In the genomic region with DNA sequence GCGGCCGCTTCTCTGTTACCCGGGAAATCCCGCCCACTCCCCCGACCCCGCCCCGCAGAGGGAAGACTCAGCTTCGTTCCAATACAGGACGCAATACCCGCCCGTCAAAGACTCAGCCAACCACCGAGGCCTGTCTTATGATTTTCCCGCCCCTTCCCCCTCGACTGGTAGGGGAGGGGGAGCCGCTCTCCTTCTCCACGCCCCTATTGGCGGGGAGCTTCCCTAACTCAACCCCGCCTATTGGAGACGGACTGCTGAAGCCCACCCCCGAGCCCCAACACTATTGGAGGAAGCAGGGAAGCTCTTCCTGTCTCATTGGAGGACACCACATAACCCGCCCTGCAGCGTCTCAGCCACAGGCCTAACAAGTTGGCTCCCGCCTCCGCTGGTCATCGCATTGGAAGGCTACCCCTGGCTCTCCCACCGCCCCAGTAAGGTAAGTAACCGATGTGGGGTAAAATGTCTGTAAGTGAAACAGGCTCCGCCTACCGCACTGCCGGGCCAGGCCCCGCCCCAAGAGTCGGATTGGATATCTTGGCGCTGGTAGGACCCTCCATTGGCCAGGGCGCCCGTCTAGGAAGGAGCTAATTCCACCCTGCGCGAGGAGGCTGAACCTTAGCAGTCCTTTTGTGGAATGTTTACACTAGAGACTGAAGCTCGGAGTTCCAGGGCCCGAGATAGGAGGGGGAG, we compare ENCODE assay signal across 1 cellular context.
TF ChIP-seq lines count a peak whose summit lies in the region.

A gene (minus strand): TSS at position 17 of the 690 bp plus-strand sequence. CDS start 21,315 bp downstream, outside the sequence.

TF ChIP-seq in HepG2, 621 proteins besides CTCF, POLR2A, EP300 and RAD21 (continued from another document and continues in another):
- TF ChIP-seq MAZ (IDR thresholded peaks at IDR 0.05; ENCODE audit: borderline replicate concordance, low read depth, low read length): peak; percentile 89; the same call in 1 of the 2 replicates
- 0 out of 2 replicates have a peak, but pooled peaks have one; percentile 41 for TF ChIP-seq MAZ (CRISPR knock-in tag; IDR thresholded peaks at IDR 0.05; ENCODE audit: low read depth)
- TF ChIP-seq, protein P1, sequence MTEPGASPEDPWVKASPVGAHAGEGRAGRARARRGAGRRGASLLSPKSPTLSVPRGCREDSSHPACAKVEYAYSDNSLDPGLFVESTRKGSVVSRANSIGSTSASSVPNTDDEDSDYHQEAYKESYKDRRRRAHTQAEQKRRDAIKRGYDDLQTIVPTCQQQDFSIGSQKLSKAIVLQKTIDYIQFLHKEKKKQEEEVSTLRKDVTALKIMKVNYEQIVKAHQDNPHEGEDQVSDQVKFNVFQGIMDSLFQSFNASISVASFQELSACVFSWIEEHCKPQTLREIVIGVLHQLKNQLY (CRISPR knock-in tag; IDR thresholded peaks at IDR 0.05): 0 out of 2 replicates have a peak, but pooled peaks have one; percentile 10
- peak; percentile 73; the same call in 1 of the 2 replicates for TF ChIP-seq ATF1 (CRISPR knock-in tag; IDR thresholded peaks at IDR 0.05)
- no peak for TF ChIP-seq ZNF879 (CRISPR knock-in tag; IDR thresholded peaks at IDR 0.05)
- no peak for TF ChIP-seq AGO1 (IDR thresholded peaks at IDR 0.05; ENCODE audit: low read depth, low read length, poor library complexity, severe bottlenecking)
- no peak for TF ChIP-seq ZNF430 (CRISPR knock-in tag; IDR thresholded peaks at IDR 0.05)
- TF ChIP-seq ZNF3 (CRISPR knock-in tag; IDR thresholded peaks at IDR 0.05): no peak
- TF ChIP-seq RXRA (CRISPR knock-in tag; IDR thresholded peaks at IDR 0.05): no peak
- TF ChIP-seq ZNF562 (CRISPR knock-in tag; IDR thresholded peaks at IDR 0.05; ENCODE audit: borderline replicate concordance): no peak
- peak; percentile 26; the same call in 1 of the 2 replicates for TF ChIP-seq HOXA3 (CRISPR knock-in tag; IDR thresholded peaks at IDR 0.05)
- TF ChIP-seq, protein P2, sequence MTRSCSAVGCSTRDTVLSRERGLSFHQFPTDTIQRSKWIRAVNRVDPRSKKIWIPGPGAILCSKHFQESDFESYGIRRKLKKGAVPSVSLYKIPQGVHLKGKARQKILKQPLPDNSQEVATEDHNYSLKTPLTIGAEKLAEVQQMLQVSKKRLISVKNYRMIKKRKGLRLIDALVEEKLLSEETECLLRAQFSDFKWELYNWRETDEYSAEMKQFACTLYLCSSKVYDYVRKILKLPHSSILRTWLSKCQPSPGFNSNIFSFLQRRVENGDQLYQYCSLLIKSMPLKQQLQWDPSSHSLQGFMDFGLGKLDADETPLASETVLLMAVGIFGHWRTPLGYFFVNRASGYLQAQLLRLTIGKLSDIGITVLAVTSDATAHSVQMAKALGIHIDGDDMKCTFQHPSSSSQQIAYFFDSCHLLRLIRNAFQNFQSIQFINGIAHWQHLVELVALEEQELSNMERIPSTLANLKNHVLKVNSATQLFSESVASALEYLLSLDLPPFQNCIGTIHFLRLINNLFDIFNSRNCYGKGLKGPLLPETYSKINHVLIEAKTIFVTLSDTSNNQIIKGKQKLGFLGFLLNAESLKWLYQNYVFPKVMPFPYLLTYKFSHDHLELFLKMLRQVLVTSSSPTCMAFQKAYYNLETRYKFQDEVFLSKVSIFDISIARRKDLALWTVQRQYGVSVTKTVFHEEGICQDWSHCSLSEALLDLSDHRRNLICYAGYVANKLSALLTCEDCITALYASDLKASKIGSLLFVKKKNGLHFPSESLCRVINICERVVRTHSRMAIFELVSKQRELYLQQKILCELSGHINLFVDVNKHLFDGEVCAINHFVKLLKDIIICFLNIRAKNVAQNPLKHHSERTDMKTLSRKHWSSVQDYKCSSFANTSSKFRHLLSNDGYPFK (CRISPR knock-in tag; IDR thresholded peaks at IDR 0.05; ENCODE audit: borderline replicate concordance): peak; percentile 49; the same call in 1 of the 2 replicates
- TF ChIP-seq ZFP1 (CRISPR knock-in tag; IDR thresholded peaks at IDR 0.05): no peak
- TF ChIP-seq, protein P3, sequence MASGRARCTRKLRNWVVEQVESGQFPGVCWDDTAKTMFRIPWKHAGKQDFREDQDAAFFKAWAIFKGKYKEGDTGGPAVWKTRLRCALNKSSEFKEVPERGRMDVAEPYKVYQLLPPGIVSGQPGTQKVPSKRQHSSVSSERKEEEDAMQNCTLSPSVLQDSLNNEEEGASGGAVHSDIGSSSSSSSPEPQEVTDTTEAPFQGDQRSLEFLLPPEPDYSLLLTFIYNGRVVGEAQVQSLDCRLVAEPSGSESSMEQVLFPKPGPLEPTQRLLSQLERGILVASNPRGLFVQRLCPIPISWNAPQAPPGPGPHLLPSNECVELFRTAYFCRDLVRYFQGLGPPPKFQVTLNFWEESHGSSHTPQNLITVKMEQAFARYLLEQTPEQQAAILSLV (CRISPR knock-in tag; IDR thresholded peaks at IDR 0.05; ENCODE audit: borderline replicate concordance): 0 out of 2 replicates have a peak, but pooled peaks have one; percentile 37
- 0 out of 2 replicates have a peak, but pooled peaks have one; percentile 26 for TF ChIP-seq BORCS8-MEF2B (CRISPR knock-in tag; IDR thresholded peaks at IDR 0.05)
- no peak for TF ChIP-seq ZNF367 (CRISPR knock-in tag; IDR thresholded peaks at IDR 0.05; ENCODE audit: borderline replicate concordance)
- TF ChIP-seq PPARG (CRISPR knock-in tag; conservative IDR thresholded peaks at IDR 0.05): 0 out of 2 replicates have a peak, but pooled peaks have one; percentile 7
- no peak for TF ChIP-seq XRCC5 (optimal IDR thresholded peaks at IDR 0.05; ENCODE audit: low read length)
- TF ChIP-seq, protein P4, sequence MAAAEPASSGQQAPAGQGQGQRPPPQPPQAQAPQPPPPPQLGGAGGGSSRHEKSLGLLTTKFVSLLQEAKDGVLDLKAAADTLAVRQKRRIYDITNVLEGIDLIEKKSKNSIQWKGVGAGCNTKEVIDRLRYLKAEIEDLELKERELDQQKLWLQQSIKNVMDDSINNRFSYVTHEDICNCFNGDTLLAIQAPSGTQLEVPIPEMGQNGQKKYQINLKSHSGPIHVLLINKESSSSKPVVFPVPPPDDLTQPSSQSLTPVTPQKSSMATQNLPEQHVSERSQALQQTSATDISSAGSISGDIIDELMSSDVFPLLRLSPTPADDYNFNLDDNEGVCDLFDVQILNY (CRISPR knock-in tag; conservative IDR thresholded peaks at IDR 0.05): peak; percentile 38; the same call in 1 of the 2 replicates
- TF ChIP-seq ZNF34 (CRISPR knock-in tag; IDR thresholded peaks at IDR 0.05; ENCODE audit: borderline replicate concordance): no peak
- no peak for TF ChIP-seq NR2F2 (IDR thresholded peaks at IDR 0.05; ENCODE audit: borderline replicate concordance, low read depth)
- TF ChIP-seq ZSCAN30 (CRISPR knock-in tag; IDR thresholded peaks at IDR 0.05): peak; percentile 63; the same call in 1 of the 2 replicates
- TF ChIP-seq, protein P5, sequence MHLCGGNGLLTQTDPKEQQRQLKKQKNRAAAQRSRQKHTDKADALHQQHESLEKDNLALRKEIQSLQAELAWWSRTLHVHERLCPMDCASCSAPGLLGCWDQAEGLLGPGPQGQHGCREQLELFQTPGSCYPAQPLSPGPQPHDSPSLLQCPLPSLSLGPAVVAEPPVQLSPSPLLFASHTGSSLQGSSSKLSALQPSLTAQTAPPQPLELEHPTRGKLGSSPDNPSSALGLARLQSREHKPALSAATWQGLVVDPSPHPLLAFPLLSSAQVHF (CRISPR knock-in tag; IDR thresholded peaks at IDR 0.05): no peak
- TF ChIP-seq KDM5B (CRISPR knock-in tag; IDR thresholded peaks at IDR 0.05; ENCODE audit: borderline replicate concordance): 0 out of 2 replicates have a peak, but pooled peaks have one; percentile 34
- no peak for TF ChIP-seq FOXK2 (IDR thresholded peaks at IDR 0.05)
- TF ChIP-seq, protein P6, sequence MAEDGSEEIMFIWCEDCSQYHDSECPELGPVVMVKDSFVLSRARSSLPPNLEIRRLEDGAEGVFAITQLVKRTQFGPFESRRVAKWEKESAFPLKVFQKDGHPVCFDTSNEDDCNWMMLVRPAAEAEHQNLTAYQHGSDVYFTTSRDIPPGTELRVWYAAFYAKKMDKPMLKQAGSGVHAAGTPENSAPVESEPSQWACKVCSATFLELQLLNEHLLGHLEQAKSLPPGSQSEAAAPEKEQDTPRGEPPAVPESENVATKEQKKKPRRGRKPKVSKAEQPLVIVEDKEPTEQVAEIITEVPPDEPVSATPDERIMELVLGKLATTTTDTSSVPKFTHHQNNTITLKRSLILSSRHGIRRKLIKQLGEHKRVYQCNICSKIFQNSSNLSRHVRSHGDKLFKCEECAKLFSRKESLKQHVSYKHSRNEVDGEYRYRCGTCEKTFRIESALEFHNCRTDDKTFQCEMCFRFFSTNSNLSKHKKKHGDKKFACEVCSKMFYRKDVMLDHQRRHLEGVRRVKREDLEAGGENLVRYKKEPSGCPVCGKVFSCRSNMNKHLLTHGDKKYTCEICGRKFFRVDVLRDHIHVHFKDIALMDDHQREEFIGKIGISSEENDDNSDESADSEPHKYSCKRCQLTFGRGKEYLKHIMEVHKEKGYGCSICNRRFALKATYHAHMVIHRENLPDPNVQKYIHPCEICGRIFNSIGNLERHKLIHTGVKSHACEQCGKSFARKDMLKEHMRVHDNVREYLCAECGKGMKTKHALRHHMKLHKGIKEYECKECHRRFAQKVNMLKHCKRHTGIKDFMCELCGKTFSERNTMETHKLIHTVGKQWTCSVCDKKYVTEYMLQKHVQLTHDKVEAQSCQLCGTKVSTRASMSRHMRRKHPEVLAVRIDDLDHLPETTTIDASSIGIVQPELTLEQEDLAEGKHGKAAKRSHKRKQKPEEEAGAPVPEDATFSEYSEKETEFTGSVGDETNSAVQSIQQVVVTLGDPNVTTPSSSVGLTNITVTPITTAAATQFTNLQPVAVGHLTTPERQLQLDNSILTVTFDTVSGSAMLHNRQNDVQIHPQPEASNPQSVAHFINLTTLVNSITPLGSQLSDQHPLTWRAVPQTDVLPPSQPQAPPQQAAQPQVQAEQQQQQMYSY (CRISPR knock-in tag; IDR thresholded peaks at IDR 0.05): no peak
- peak; percentile 51; the same call in 1 of the 2 replicates for TF ChIP-seq SP1 (IDR thresholded peaks at IDR 0.05)
- TF ChIP-seq SP1 (CRISPR knock-in tag; IDR thresholded peaks at IDR 0.05): peak; percentile 63; the same call in 1 of the 2 replicates
- peak; percentile 58 for TF ChIP-seq HNRNPLL (IDR thresholded peaks at IDR 0.05; ENCODE audit: low read depth, low read length, poor library complexity, severe bottlenecking)
- TF ChIP-seq, protein P7, sequence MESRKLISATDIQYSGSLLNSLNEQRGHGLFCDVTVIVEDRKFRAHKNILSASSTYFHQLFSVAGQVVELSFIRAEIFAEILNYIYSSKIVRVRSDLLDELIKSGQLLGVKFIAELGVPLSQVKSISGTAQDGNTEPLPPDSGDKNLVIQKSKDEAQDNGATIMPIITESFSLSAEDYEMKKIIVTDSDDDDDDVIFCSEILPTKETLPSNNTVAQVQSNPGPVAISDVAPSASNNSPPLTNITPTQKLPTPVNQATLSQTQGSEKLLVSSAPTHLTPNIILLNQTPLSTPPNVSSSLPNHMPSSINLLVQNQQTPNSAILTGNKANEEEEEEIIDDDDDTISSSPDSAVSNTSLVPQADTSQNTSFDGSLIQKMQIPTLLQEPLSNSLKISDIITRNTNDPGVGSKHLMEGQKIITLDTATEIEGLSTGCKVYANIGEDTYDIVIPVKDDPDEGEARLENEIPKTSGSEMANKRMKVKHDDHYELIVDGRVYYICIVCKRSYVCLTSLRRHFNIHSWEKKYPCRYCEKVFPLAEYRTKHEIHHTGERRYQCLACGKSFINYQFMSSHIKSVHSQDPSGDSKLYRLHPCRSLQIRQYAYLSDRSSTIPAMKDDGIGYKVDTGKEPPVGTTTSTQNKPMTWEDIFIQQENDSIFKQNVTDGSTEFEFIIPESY (CRISPR knock-in tag; IDR thresholded peaks at IDR 0.05): no peak
- TF ChIP-seq MXI1 (IDR thresholded peaks at IDR 0.05; ENCODE audit: borderline replicate concordance, low read depth, low read length): peak; percentile 54; the same call in 1 of the 3 replicates
- TF ChIP-seq, protein P8, sequence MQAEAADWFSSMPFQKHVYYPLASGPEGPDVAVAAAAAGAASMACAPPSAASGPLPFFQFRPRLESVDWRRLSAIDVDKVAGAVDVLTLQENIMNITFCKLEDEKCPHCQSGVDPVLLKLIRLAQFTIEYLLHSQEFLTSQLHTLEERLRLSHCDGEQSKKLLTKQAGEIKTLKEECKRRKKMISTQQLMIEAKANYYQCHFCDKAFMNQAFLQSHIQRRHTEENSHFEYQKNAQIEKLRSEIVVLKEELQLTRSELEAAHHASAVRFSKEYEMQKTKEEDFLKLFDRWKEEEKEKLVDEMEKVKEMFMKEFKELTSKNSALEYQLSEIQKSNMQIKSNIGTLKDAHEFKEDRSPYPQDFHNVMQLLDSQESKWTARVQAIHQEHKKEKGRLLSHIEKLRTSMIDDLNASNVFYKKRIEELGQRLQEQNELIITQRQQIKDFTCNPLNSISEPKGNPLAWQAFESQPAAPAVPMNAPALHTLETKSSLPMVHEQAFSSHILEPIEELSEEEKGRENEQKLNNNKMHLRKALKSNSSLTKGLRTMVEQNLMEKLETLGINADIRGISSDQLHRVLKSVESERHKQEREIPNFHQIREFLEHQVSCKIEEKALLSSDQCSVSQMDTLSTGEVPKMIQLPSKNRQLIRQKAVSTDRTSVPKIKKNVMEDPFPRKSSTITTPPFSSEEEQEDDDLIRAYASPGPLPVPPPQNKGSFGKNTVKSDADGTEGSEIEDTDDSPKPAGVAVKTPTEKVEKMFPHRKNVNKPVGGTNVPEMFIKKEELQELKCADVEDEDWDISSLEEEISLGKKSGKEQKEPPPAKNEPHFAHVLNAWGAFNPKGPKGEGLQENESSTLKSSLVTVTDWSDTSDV (CRISPR knock-in tag; IDR thresholded peaks at IDR 0.05): no peak
- TF ChIP-seq ZSCAN29 (CRISPR knock-in tag; conservative IDR thresholded peaks at IDR 0.05): no peak
- TF ChIP-seq ZNF260 (CRISPR knock-in tag; IDR thresholded peaks at IDR 0.05; ENCODE audit: borderline replicate concordance, low read depth): no peak
